Comparison of ENCODE assay signal across 12 cellular contexts in genomic region chr11:44633641-44634040, GRCh38.
DNase-seq lines count a peak whose midpoint lies in the region; ATAC-seq and TF ChIP-seq lines count a peak whose summit lies in the region.
"Had no signal": no experiment of that assay in that cellular context is flagged by ENCODE, and none has a peak within 500 bp of the region (broad histone marks: within the 10 kb centered on the region; RNA-seq: fewer than 3 reads in every experiment).

No MANE protein-coding gene starts in this region.

- peak; percentile 43 for DNase-seq in MCF 10A (ENCODE audit: unreplicated experiment)
- no peak for DNase-seq in breast epithelium (ENCODE audit: low spot score in 2 of 2)
- peak; percentile 31 for DNase-seq in NCI-H446 treated with DMSO at 0.1 percent for 48 hours (lab: John Stamatoyannopoulos, UW)
- no peak for DNase-seq in fibroblast of lung (ENCODE audit: low read depth in 2 of 2)
- peak; percentile 17 for DNase-seq in testis
- DNase-seq in T-helper 2 cell treated with Interferon-gamma antibody and Interleukin-4, amounts not matched to agents 5 μg/mL and 100 μg/mL, for 36 hours (ENCODE audit: low spot score), result no peak
- no peak for DNase-seq in NCI-H1436 (lab: John Stamatoyannopoulos, UW)
- DNase-seq: NCI-H510A treated with DMSO at 0.1 percent for 48 hours had no signal

- no peaks in the 10 kb centered on the region for H3K36me3 Mint-ChIP-seq in MCF 10A (ENCODE audit: insufficient read depth, unreplicated experiment)
- H3K36me3 Mint-ChIP-seq in T-helper 2 cell treated with Interferon-gamma antibody and Interleukin-4, amounts not matched to agents 5 μg/mL and 100 μg/mL, for 36 hours (ENCODE audit: low read depth), result no peaks in the 10 kb centered on the region
- H3K36me3 Mint-ChIP-seq: activated naive CD4-positive, alpha-beta T cell treated with anti-CD3 and anti-CD28 coated beads, Interleukin-2, amount 50 U/mL, for 72 hours had no signal

- CTCF ChIA-PET in MCF 10A (lab: Yijun Ruan, JAX), result interaction anchor here (0.6 to 1.1 kb wide), 3 partner anchors 74 to 483 kb away, joined by 3 read pairs; no protein-coding TSS in a partner anchor

- H3K4me1 ChIP-seq in breast epithelium, result peaks cover 0 to 4% of the 10 kb centered on the region in 2 donors
- no peaks in the 10 kb centered on the region for H3K4me1 ChIP-seq in fibroblast of lung (ENCODE audit: control insufficient read depth, extremely low read depth, insufficient read depth, low read length)
- H3K4me1 ChIP-seq in testis, result no peaks in the 10 kb centered on the region

- TF ChIP-seq CTCF in MCF 10A (IDR thresholded peaks at IDR 0.05; ENCODE audit: unreplicated experiment) (peak; percentile 9), breast epithelium (IDR thresholded peaks at IDR 0.05) (no peak), fibroblast of lung (conservative IDR thresholded peaks at IDR 0.05 in 1 of 2, IDR thresholded peaks at IDR 0.05 in 1 of 2; ENCODE audit: low read depth in 1 of 2, low read length in 2 of 2) (peak; percentile 22 to 37), testis (IDR thresholded peaks at IDR 0.05) (peak in 1 of 3 experiments; percentile 10)

- ATAC-seq in GM18909 (IDR thresholded peaks at IDR 0.05; ENCODE audit: poor library complexity, unreplicated experiment), result no peak
- ATAC-seq: activated naive CD4-positive, alpha-beta T cell treated with anti-CD3 and anti-CD28 coated beads, Interleukin-2, amount 50 U/mL, for 72 hours; stimulated activated effector memory CD8-positive, alpha-beta T cell treated with anti-CD3 and anti-CD28 coated beads, Interleukin-12 subunit alpha, Interleukin-12 subunit beta, amount 100 ng/mL, for 72 hours had no signal

- no peak overlapping the region for H3K4me3 Mint-ChIP-seq in MCF 10A (ENCODE audit: unreplicated experiment)
- no peak overlapping the region for H3K4me3 Mint-ChIP-seq in T-helper 2 cell treated with Interferon-gamma antibody and Interleukin-4, amounts not matched to agents 5 μg/mL and 100 μg/mL, for 36 hours
- H3K4me3 Mint-ChIP-seq: stimulated activated effector memory CD8-positive, alpha-beta T cell treated with anti-CD3 and anti-CD28 coated beads, Interleukin-12 subunit alpha, Interleukin-12 subunit beta, amount 100 ng/mL, for 72 hours had no signal

- peaks cover 12% of the 10 kb centered on the region for H3K27me3 Mint-ChIP-seq in MCF 10A (ENCODE audit: insufficient read depth, unreplicated experiment)
- H3K27me3 Mint-ChIP-seq in T-helper 2 cell treated with Interferon-gamma antibody and Interleukin-4, amounts not matched to agents 5 μg/mL and 100 μg/mL, for 36 hours (ENCODE audit: low read depth), result peaks cover 15% of the 10 kb centered on the region

- H3K27ac ChIP-seq in breast epithelium (no peak overlapping the region), fibroblast of lung (ENCODE audit: insufficient read depth, low read length) (no peak overlapping the region), testis (no peak overlapping the region)
- H3K27ac ChIP-seq: skin epidermis had no signal

- H4K20me1 ChIP-seq in fibroblast of lung (ENCODE audit: control insufficient read depth, extremely low read depth, insufficient read depth, low read length), result no peaks in the 10 kb centered on the region

- TF ChIP-seq POLR2A in breast epithelium (IDR thresholded peaks at IDR 0.05) (no peak), testis (IDR thresholded peaks at IDR 0.05) (no peak)

- POLR2A ChIA-PET in MCF 10A (lab: Yijun Ruan, JAX), result no interaction called here

- no peak overlapping the region for H2AFZ ChIP-seq in fibroblast of lung (ENCODE audit: low read length)

- peaks cover 7% of the 10 kb centered on the region for H3K4me1 Mint-ChIP-seq in MCF 10A (ENCODE audit: insufficient read depth, unreplicated experiment)
- peaks cover 2% of the 10 kb centered on the region for H3K4me1 Mint-ChIP-seq in T-helper 2 cell treated with Interferon-gamma antibody and Interleukin-4, amounts not matched to agents 5 μg/mL and 100 μg/mL, for 36 hours (ENCODE audit: low read depth)

- no peak overlapping the region for H3K4me2 ChIP-seq in fibroblast of lung (ENCODE audit: extremely low read depth, insufficient read depth, low read length)

- no peak overlapping the region for H3K9ac ChIP-seq in fibroblast of lung (ENCODE audit: insufficient read depth, low read length)

- no peak overlapping the region for H3K27ac Mint-ChIP-seq in MCF 10A (ENCODE audit: low read depth, unreplicated experiment)
- H3K27ac Mint-ChIP-seq in T-helper 2 cell treated with Interferon-gamma antibody and Interleukin-4, amounts not matched to agents 5 μg/mL and 100 μg/mL, for 36 hours, result no peak overlapping the region
- H3K27ac Mint-ChIP-seq: activated naive CD4-positive, alpha-beta T cell treated with anti-CD3 and anti-CD28 coated beads, Interleukin-2, amount 50 U/mL, for 72 hours; stimulated activated effector memory CD8-positive, alpha-beta T cell treated with anti-CD3 and anti-CD28 coated beads, Interleukin-12 subunit alpha, Interleukin-12 subunit beta, amount 100 ng/mL, for 72 hours had no signal

- 76 to 77% methylated on average over 6 of the region's 6 CpGs for WGBS in testis, 2 donors

- no peaks in the 10 kb centered on the region for H3K36me3 ChIP-seq in breast epithelium
- no peaks in the 10 kb centered on the region for H3K36me3 ChIP-seq in fibroblast of lung (ENCODE audit: control insufficient read depth, insufficient read depth, low read length)
- H3K36me3 ChIP-seq in testis (ENCODE audit: low read depth, missing control alignments), result no peaks in the 10 kb centered on the region

- no peaks in the 10 kb centered on the region for H3K79me2 ChIP-seq in fibroblast of lung (ENCODE audit: control insufficient read depth, insufficient read depth, low read length)

- H3K27me3 ChIP-seq in breast epithelium, result no peaks in the 10 kb centered on the region
- H3K27me3 ChIP-seq in fibroblast of lung (ENCODE audit: control insufficient read depth, insufficient read depth, low read length), result no peaks in the 10 kb centered on the region
- no peaks in the 10 kb centered on the region for H3K27me3 ChIP-seq in testis

- H3K9me3 ChIP-seq in breast epithelium (no peaks in the 10 kb centered on the region), fibroblast of lung (ENCODE audit: control insufficient read depth, insufficient read depth, low read depth, low read length) (no peaks in the 10 kb centered on the region), testis (no peaks in the 10 kb centered on the region)

- no peaks in the 10 kb centered on the region for H3K9me3 Mint-ChIP-seq in MCF 10A (ENCODE audit: unreplicated experiment)
- H3K9me3 Mint-ChIP-seq in T-helper 2 cell treated with Interferon-gamma antibody and Interleukin-4, amounts not matched to agents 5 μg/mL and 100 μg/mL, for 36 hours, result no peaks in the 10 kb centered on the region
- H3K9me3 Mint-ChIP-seq: activated naive CD4-positive, alpha-beta T cell treated with anti-CD3 and anti-CD28 coated beads, Interleukin-2, amount 50 U/mL, for 72 hours; stimulated activated effector memory CD8-positive, alpha-beta T cell treated with anti-CD3 and anti-CD28 coated beads, Interleukin-12 subunit alpha, Interleukin-12 subunit beta, amount 100 ng/mL, for 72 hours had no signal

- intact Hi-C loops in MCF 10A (cut with micrococcal nuclease), result no loop called here
- intact Hi-C loops in breast epithelium (cut with DNase I; ENCODE audit: low total_unique reads), result no loop called here
- intact Hi-C loops in testis (cut with DNase I; ENCODE audit: low total_unique reads), result no loop called here

- no TSS peak for BruUV-seq in MCF 10A (replicated peaks; lab: Mats Ljungman, UMichigan)

- H3K4me3 ChIP-seq in breast epithelium, result no peak overlapping the region
- no peak overlapping the region for H3K4me3 ChIP-seq in fibroblast of lung (replicated peaks in 1 of 4; ENCODE audit: control extremely low read depth in 1 of 4, insufficient read depth in 1 of 4, low read depth in 3 of 4, low read length in 4 of 4)
- no peak overlapping the region for H3K4me3 ChIP-seq in testis
- H3K4me3 ChIP-seq: skin epidermis had no signal

Comparison
In these comparisons a context has a peak if more than half of its experiments do, and no peak if none do; other contexts are left out.
1. DNase-seq: peak in MCF 10A (single experiment), NCI-H446 treated with DMSO at 0.1 percent for 48 hours (single experiment) and testis (single experiment); none in breast epithelium (0 of 2), fibroblast of lung (0 of 2), T-helper 2 cell treated with Interferon-gamma antibody and Interleukin-4, amounts not matched to agents 5 μg/mL and 100 μg/mL, for 36 hours (single experiment) and NCI-H1436 (single experiment).
2. CTCF ChIP-seq: peak in MCF 10A (single experiment) and fibroblast of lung (2 of 2); none in breast epithelium (0 of 3).